ENCODE assay signal across 14 cellular contexts in genomic region chr5:93186031-93186682, GRCh38.
DNase-seq lines count a peak whose midpoint lies in the region; ATAC-seq, FAIRE-seq and TF ChIP-seq lines count a peak whose summit lies in the region.
"Had no signal": no experiment of that assay in that cellular context is flagged by ENCODE, and none has a peak within 500 bp of the region (broad histone marks: within the 10 kb centered on the region; RNA-seq: fewer than 3 reads in every experiment).

No MANE protein-coding gene starts in this region.

- H3K79me2 ChIP-seq in HCT116 (ENCODE audit: insufficient read depth, low read length): no peaks in the 10 kb centered on the region

- H3K4me1 ChIP-seq in A549 (peaks cover 29% of the 10 kb centered on the region), HCT116 (ENCODE audit: control insufficient read depth in 1 of 2, insufficient read depth in 2 of 2, low read length in 2 of 2) (peaks cover 41 to 53% of the 10 kb centered on the region in 2 experiments), ovary (ENCODE audit: insufficient read depth) (no peaks in the 10 kb centered on the region), SJCRH30 (peaks cover 20% of the 10 kb centered on the region)
- H3K4me1 ChIP-seq: vagina had no signal

- intact Hi-C loops in HCT116 (cut with micrococcal nuclease): no loop called here
- intact Hi-C loops in ovary (cut with DNase I): no loop called here

- POLR2A ChIA-PET in A549 (lab: Yijun Ruan, JAX): no interaction called here
- POLR2A ChIA-PET in HCT116 (lab: Charles Lee): interaction anchor here (1.2 kb wide), 1 partner anchor 23 kb away, joined by 3 read pairs; no protein-coding TSS in a partner anchor

- H3K4me2 ChIP-seq in A549 (peak overlapping the region; percentile 29; the same call in 1 of the 3 replicates), HCT116 (ENCODE audit: low read length) (peak overlapping the region; percentile 44)

- CTCF ChIA-PET in A549 (lab: Yijun Ruan, JAX) (no interaction called here), HCT116 (lab: Charles Lee) (no interaction called here)

- ATAC-seq in A549: no peak
- no peak for ATAC-seq in HCT116
- ATAC-seq: stimulated activated effector memory CD8-positive, alpha-beta T cell treated with anti-CD3 and anti-CD28 coated beads, Interleukin-12 subunit alpha, Interleukin-12 subunit beta, amount 100 ng/mL, for 72 hours had no signal

- H3K4me3 ChIP-seq in A549: no peak overlapping the region
- H3K4me3 ChIP-seq in HCT116 (replicated peaks in 1 of 2; ENCODE audit: low read depth in 1 of 2, low read length in 2 of 2): no peak overlapping the region
- no peak overlapping the region for H3K4me3 ChIP-seq in astrocyte of the cerebellum (ENCODE audit: low read depth, low read length)
- H3K4me3 ChIP-seq in ovary: no peak overlapping the region
- H3K4me3 ChIP-seq in SJCRH30: no peak overlapping the region
- H3K4me3 ChIP-seq: vagina had no signal

- TF ChIP-seq POLR2A in A549 (IDR thresholded peaks at IDR 0.05; ENCODE audit: low read length) (no peak), HCT116 (IDR thresholded peaks at IDR 0.05; ENCODE audit: borderline replicate concordance, extremely low read depth, insufficient read depth, insufficient read length) (no peak), ovary (IDR thresholded peaks at IDR 0.05) (no peak)

- peak overlapping the region; percentile 9 to 46; a peak in 1 of 6 replicates for H3K27ac ChIP-seq in A549
- peak overlapping the region; percentile 79 for H3K27ac ChIP-seq in HCT116 (ENCODE audit: low read depth, low read length)
- H3K27ac ChIP-seq in ovary: no peak overlapping the region
- no peak overlapping the region for H3K27ac ChIP-seq in SJCRH30
- H3K27ac ChIP-seq: HL-60, vagina had no signal

- no peak for TF ChIP-seq EP300 in A549 (IDR thresholded peaks at IDR 0.05)
- no peak for TF ChIP-seq EP300 in ovary (IDR thresholded peaks at IDR 0.05)

- no peak for TF ChIP-seq CTCF in A549 (IDR thresholded peaks at IDR 0.05)
- TF ChIP-seq CTCF in HCT116 (IDR thresholded peaks at IDR 0.05 in 2 of 3, conservative IDR thresholded peaks at IDR 0.05 in 1 of 3; ENCODE audit: borderline replicate concordance in 1 of 3, insufficient read depth in 1 of 3, low read depth in 2 of 3, low read length in 2 of 3): no peak
- TF ChIP-seq CTCF in astrocyte of the cerebellum (IDR thresholded peaks at IDR 0.05; ENCODE audit: low read depth, low read length, missing control alignments): no peak
- no peak for TF ChIP-seq CTCF in ovary (IDR thresholded peaks at IDR 0.05)

- BruUV-seq in HCT116 (replicated peaks; lab: Mats Ljungman, UMichigan): no TSS peak

- H3K9ac ChIP-seq in HCT116 (ENCODE audit: low read length): peak overlapping the region; percentile 15

- RAD21 ChIA-PET in HCT116 (lab: Charles Lee; ENCODE audit: low non-redundant PET in 1 of 2, low total read pairs in 2 of 2, uncharacterized antibody in 2 of 2, unreplicated experiment in 2 of 2): no interaction called here

- H4K20me1 ChIP-seq in HCT116 (ENCODE audit: insufficient read depth): no peaks in the 10 kb centered on the region; the same call in 1 of the 2 replicates

- no peaks in the 10 kb centered on the region for H3K27me3 ChIP-seq in HCT116 (ENCODE audit: insufficient read depth, low read length)
- no peaks in the 10 kb centered on the region for H3K27me3 ChIP-seq in ovary
- H3K27me3 ChIP-seq in SJCRH30: no peaks in the 10 kb centered on the region
- H3K27me3 ChIP-seq: vagina had no signal

- FAIRE-seq in A549 (lab: Jason Lieb, UNC): no peak

- in situ Hi-C loops in astrocyte of the cerebellum (cut with HindIII; ENCODE audit: low sequenced_read_pairs): no loop called here

- TF ChIP-seq RAD21 in A549 (conservative IDR thresholded peaks at IDR 0.05 in 1 of 2, IDR thresholded peaks at IDR 0.05 in 1 of 2) (no peak), HCT116 (IDR thresholded peaks at IDR 0.05; ENCODE audit: low read depth) (no peak)

- H3K9me3 ChIP-seq in A549 (no peaks in the 10 kb centered on the region), HCT116 (ENCODE audit: control insufficient read depth in 1 of 2, insufficient read depth in 1 of 2, low read depth in 1 of 2, low read length in 2 of 2) (no peaks in the 10 kb centered on the region), ovary (no peaks in the 10 kb centered on the region), SJCRH30 (replicated peaks) (no peaks in the 10 kb centered on the region)
- H3K9me3 ChIP-seq: vagina had no signal

- peak in 1 of 2 experiments; percentile 9 for DNase-seq in A549 (ENCODE audit: low read depth in 1 of 2, low spot score in 1 of 2)
- DNase-seq in HCT116 (ENCODE audit: low read depth, low spot score): peak; percentile 59
- DNase-seq in astrocyte of the cerebellum (ENCODE audit: low read depth): peak; percentile 68
- peak; percentile 49 for DNase-seq in glomerular visceral epithelial cell (ENCODE audit: extremely low spot score)
- DNase-seq in activated CD8-positive, alpha-beta memory T cell treated with anti-CD3 and anti-CD28 coated beads, Interleukin-2, amount 50 U/mL, for 4 hours: no peak
- DNase-seq in ovary: no peak
- DNase-seq in activated T-cell treated with anti-CD3 and anti-CD28 coated beads, Interleukin-2, amount 50 U/mL, for 1 hour: no peak
- DNase-seq in SJCRH30: no peak
- DNase-seq: activated CD4-positive, alpha-beta T cell treated with anti-CD3 and anti-CD28 coated beads for 48 hours; mesendoderm; NCI-H2171 treated with DMSO at 0.1 percent for 48 hours had no signal

- no peaks in the 10 kb centered on the region for H3K9me2 ChIP-seq in HCT116 (ENCODE audit: insufficient read depth)

- H3K36me3 ChIP-seq in HCT116 (ENCODE audit: control insufficient read depth in 1 of 2, insufficient read depth in 2 of 2, low read length in 2 of 2): no peaks in the 10 kb centered on the region
- H3K36me3 ChIP-seq in ovary: no peaks in the 10 kb centered on the region
- H3K36me3 ChIP-seq in SJCRH30: no peaks in the 10 kb centered on the region
- H3K36me3 ChIP-seq: vagina had no signal

- peak overlapping the region; percentile 77 for H2AFZ ChIP-seq in HCT116 (ENCODE audit: low read depth, low read length, poor library complexity, severe bottlenecking)

- WGBS in A549 (ENCODE audit: missing lambda C conversion rate): 55% methylated on average over 3 of the region's 3 CpGs
- WGBS in ovary, 3 donors: 61 to 76% (median 72%) methylated on average over 3 of the region's 3 CpGs

TF ChIP-seq in A549, 52 proteins besides CTCF, POLR2A, EP300 and RAD21:
- no peak for TF ChIP-seq FOSB (CRISPR knock-in tag; IDR thresholded peaks at IDR 0.05)

TF ChIP-seq in HCT116, 20 proteins besides CTCF, POLR2A, EP300 and RAD21 (continues in another document):
- peak; percentile 41; the same call in 1 of the 2 replicates for TF ChIP-seq JUND (IDR thresholded peaks at IDR 0.05)
- no peak for TF ChIP-seq ZNF274 (IDR thresholded peaks at IDR 0.05; ENCODE audit: low read depth, low read length)
- peak; percentile 45 for TF ChIP-seq SP1 (IDR thresholded peaks at IDR 0.05; ENCODE audit: low read depth)
- no peak for TF ChIP-seq EGR1 (IDR thresholded peaks at IDR 0.05; ENCODE audit: low read depth)
- TF ChIP-seq FOSL1 (IDR thresholded peaks at IDR 0.05; ENCODE audit: low read depth): peak; percentile 68
- TF ChIP-seq REST (IDR thresholded peaks at IDR 0.05; ENCODE audit: low read depth): no peak
- TF ChIP-seq EZH2 (IDR thresholded peaks at IDR 0.05): no peak
- no peak for TF ChIP-seq SIN3A (IDR thresholded peaks at IDR 0.05; ENCODE audit: low read depth)
- no peak for TF ChIP-seq SRF (IDR thresholded peaks at IDR 0.05; ENCODE audit: low read depth)
- no peak for TF ChIP-seq CBX3 (IDR thresholded peaks at IDR 0.05; ENCODE audit: low read depth)
- no peak for TF ChIP-seq YY1 (IDR thresholded peaks at IDR 0.05; ENCODE audit: extremely low read depth, insufficient replicate concordance, low read depth, low read length)
- TF ChIP-seq ZFX (IDR thresholded peaks at IDR 0.05): no peak
- TF ChIP-seq MAX (IDR thresholded peaks at IDR 0.05): peak; percentile 34; the same call in 1 of the 2 replicates
- no peak for TF ChIP-seq ATF3 (IDR thresholded peaks at IDR 0.05)
- TF ChIP-seq ELF1 (IDR thresholded peaks at IDR 0.05; ENCODE audit: borderline replicate concordance, low read depth): no peak
- no peak for TF ChIP-seq TCF7L2 (IDR thresholded peaks at IDR 0.05; ENCODE audit: borderline replicate concordance, extremely low read depth, insufficient read depth, insufficient read length)
- TF ChIP-seq CEBPB (IDR thresholded peaks at IDR 0.05; ENCODE audit: low read depth): 0 out of 2 replicates have a peak, but pooled peaks have one; percentile 12
- TF ChIP-seq EZH2phosphoT487 (IDR thresholded peaks at IDR 0.05; ENCODE audit: borderline replicate concordance): no peak

Comparison
In these comparisons a context has a peak if more than half of its experiments do, and no peak if none do; other contexts are left out.
1. DNase-seq: peak in HCT116 (single experiment), astrocyte of the cerebellum (single experiment) and glomerular visceral epithelial cell (single experiment); none in activated CD8-positive, alpha-beta memory T cell treated with anti-CD3 and anti-CD28 coated beads, Interleukin-2, amount 50 U/mL, for 4 hours (single experiment), ovary (0 of 5), activated T-cell treated with anti-CD3 and anti-CD28 coated beads, Interleukin-2, amount 50 U/mL, for 1 hour (single experiment) and SJCRH30 (0 of 2).
2. H3K27ac ChIP-seq: peak in A549 (2 of 2) and HCT116 (single experiment); none in ovary (0 of 2) and SJCRH30 (single experiment).
3. Of the 6 proteins assayed by ChIP-seq in both A549 and HCT116: peak only in A549: none; only in HCT116: CEBPB and MAX; in both: none; in neither: 4.